ENCODE assay signal across 8 cellular contexts in the genomic region with DNA sequence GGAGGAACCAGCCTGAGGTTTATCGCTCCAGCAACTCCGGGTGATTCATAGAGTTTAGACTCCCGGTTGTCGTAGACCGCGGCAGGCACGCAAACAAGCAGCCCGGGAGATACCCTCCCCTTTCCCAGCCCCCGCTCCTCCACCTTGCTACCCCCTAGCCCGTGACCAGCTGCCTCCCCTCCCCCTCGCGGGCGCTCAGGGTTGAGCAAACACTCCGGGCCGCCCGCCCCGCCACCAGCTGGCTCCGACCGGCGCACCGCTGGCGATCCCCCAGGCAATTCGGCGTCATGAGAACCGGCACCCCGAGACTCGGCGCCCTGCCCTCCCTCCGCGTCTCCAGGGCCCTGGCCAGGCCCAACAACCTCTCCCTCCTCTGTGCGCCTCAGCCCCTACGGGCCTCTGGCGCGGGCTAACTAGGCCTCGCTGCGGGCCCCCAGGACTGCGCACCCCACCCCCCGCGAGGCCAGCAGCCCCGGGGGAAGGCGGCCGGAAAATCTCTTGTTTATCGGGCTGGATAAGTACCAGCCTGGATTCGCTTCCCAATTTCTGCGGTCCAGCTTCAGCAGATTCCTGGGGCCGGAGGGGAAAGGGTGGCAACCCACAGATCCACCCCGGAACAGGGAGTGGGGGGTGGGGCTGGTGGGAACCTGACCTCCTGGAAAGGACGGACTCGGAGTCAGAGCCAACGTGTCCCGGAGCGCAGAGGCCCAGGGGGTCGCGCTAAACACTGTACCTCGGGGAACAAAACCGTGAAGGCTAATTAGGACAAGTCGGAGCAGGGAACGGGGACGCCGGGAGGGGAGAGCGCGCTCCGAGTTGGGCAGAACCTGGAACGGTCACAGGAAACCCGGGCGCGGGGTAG. TPM values are rescaled to one million over a fixed set of nuclear protein-coding genes. Genes with fewer than 3 reads are reported as not detected.
A peak's percentile ranks its signal among the peaks of the same experiment; 100 is the strongest.
DNase-seq lines count a peak whose midpoint lies in the region; ATAC-seq, FAIRE-seq and TF ChIP-seq lines count a peak whose summit lies in the region.

No MANE protein-coding gene starts in this region.

- H3K36me3 ChIP-seq in keratinocyte (ENCODE audit: control insufficient read depth in 2 of 2, extremely low read depth in 1 of 2, insufficient read depth in 2 of 2, low read length in 2 of 2) (no peaks in the 10 kb centered on the region), spleen (no peaks in the 10 kb centered on the region)

- H3K4me1 ChIP-seq in keratinocyte (ENCODE audit: control insufficient read depth, extremely low read depth, insufficient read depth, low read length) (peaks cover 34% of the 10 kb centered on the region), spleen (peaks cover 17 to 69% (median 47%) of the 10 kb centered on the region in 6 donors)

- H3K36me3 Mint-ChIP-seq in T-helper 2 cell treated with Interferon-gamma antibody and Interleukin-4, amounts not matched to agents 5 μg/mL and 100 μg/mL, for 36 hours (ENCODE audit: low read depth) = no peaks in the 10 kb centered on the region

- peak overlapping the region; percentile 69 for H3K4me2 ChIP-seq in keratinocyte (ENCODE audit: control insufficient read depth, extremely low read depth, insufficient read depth, low read depth, low read length)

- dilution Hi-C loops in keratinocyte (cut with MboI; ENCODE audit: extremely low pct_ligation_motif_present, low sequenced_read_pairs) = no loop called here

- H3K27ac ChIP-seq in keratinocyte (ENCODE audit: control insufficient read depth, insufficient read depth, low read length) (peak overlapping the region; percentile 83), spleen (peak overlapping the region; percentile 68 to 85 (median 83))

- no peak overlapping the region for H3K27ac Mint-ChIP-seq in T-helper 2 cell treated with Interferon-gamma antibody and Interleukin-4, amounts not matched to agents 5 μg/mL and 100 μg/mL, for 36 hours

- H3K79me2 ChIP-seq in keratinocyte (ENCODE audit: control insufficient read depth, insufficient read depth, low read length) = no peaks in the 10 kb centered on the region

- H3K27me3 ChIP-seq in keratinocyte (ENCODE audit: control insufficient read depth, extremely low read depth, insufficient read depth, low read length) (no peaks in the 10 kb centered on the region), spleen (replicated peaks in 1 of 7) (peaks cover 0 to 65% (median 28%) of the 10 kb centered on the region in 7 donors)

- WGBS in spleen, 5 donors = 1 to 3% (median 2%) methylated on average over 58 to 67 of the region's 67 CpGs

- H2AFZ ChIP-seq in keratinocyte (ENCODE audit: control insufficient read depth, low read length) = peak overlapping the region; percentile 90

- no peak for TF ChIP-seq POLR2A in spleen (IDR thresholded peaks at IDR 0.05)

- ATAC-seq in HG02798 (IDR thresholded peaks at IDR 0.05; ENCODE audit: poor library complexity, unreplicated experiment) = peak; percentile 40
- no peak for ATAC-seq in GM21447 (IDR thresholded peaks at IDR 0.05; ENCODE audit: unreplicated experiment)

- peak overlapping the region; percentile 88 for H3K9ac ChIP-seq in keratinocyte (ENCODE audit: control insufficient read depth, extremely low read depth, insufficient read depth, low read length)

- peaks cover 8% of the 10 kb centered on the region for H3K4me1 Mint-ChIP-seq in T-helper 2 cell treated with Interferon-gamma antibody and Interleukin-4, amounts not matched to agents 5 μg/mL and 100 μg/mL, for 36 hours (ENCODE audit: low read depth)

- intact Hi-C loops in spleen (cut with DNase I; ENCODE audit: low total_unique reads) = no loop called here

- H3K9me3 ChIP-seq in keratinocyte (ENCODE audit: control insufficient read depth, low read depth, low read length) (no peaks in the 10 kb centered on the region), spleen (no peaks in the 10 kb centered on the region)

- no peaks in the 10 kb centered on the region for H4K20me1 ChIP-seq in keratinocyte (ENCODE audit: control insufficient read depth, extremely low read depth, insufficient read depth, low read length)

- peak; percentile 24 for DNase-seq in T-helper 2 cell treated with Interferon-gamma antibody and Interleukin-4, amounts not matched to agents 5 μg/mL and 100 μg/mL, for 36 hours (ENCODE audit: low spot score)
- no peak for DNase-seq in T-helper 2 cell
- DNase-seq in NCI-H446 treated with DMSO at 0.1 percent for 48 hours (lab: John Stamatoyannopoulos, UW) = peak; percentile 21
- DNase-seq in cardiac fibroblast (ENCODE audit: low read depth in 2 of 2) = peak; percentile 40 to 92
- DNase-seq in keratinocyte (ENCODE audit: low read depth, low spot score) = no peak
- DNase-seq in spleen = peak; percentile 81

- H3K4me3 ChIP-seq in cardiac fibroblast (replicated peaks in 1 of 2; ENCODE audit: low read depth in 2 of 2, low read length in 2 of 2) (peak overlapping the region; percentile 14 to 69), keratinocyte (ENCODE audit: control insufficient read depth in 2 of 3, extremely low read depth in 1 of 3, insufficient read depth in 2 of 3, low read depth in 1 of 3, low read length in 3 of 3) (peak overlapping the region; percentile 52 to 72 (median 58)), spleen (peak overlapping the region; percentile 50 to 77 (median 55))

- no peak for TF ChIP-seq CTCF in cardiac fibroblast (IDR thresholded peaks at IDR 0.05; ENCODE audit: low read depth, low read length)
- TF ChIP-seq CTCF in keratinocyte (optimal IDR thresholded peaks at IDR 0.05 in 1 of 3, IDR thresholded peaks at IDR 0.05 in 1 of 3, conservative IDR thresholded peaks at IDR 0.05 in 1 of 3; ENCODE audit: extremely low read depth in 1 of 3, insufficient read depth in 2 of 3, low read length in 3 of 3) = no peak
- TF ChIP-seq CTCF in spleen (IDR thresholded peaks at IDR 0.05 in 8 of 11, conservative IDR thresholded peaks at IDR 0.05 in 3 of 11) = no peak

- H3K9me3 Mint-ChIP-seq in T-helper 2 cell treated with Interferon-gamma antibody and Interleukin-4, amounts not matched to agents 5 μg/mL and 100 μg/mL, for 36 hours = no peaks in the 10 kb centered on the region

- peaks cover 61% of the 10 kb centered on the region for H3K27me3 Mint-ChIP-seq in T-helper 2 cell treated with Interferon-gamma antibody and Interleukin-4, amounts not matched to agents 5 μg/mL and 100 μg/mL, for 36 hours (ENCODE audit: low read depth)

- FAIRE-seq in keratinocyte (lab: Jason Lieb, UNC) = peak; percentile 62

- peaks cover 3% of the 10 kb centered on the region for H3K9me1 ChIP-seq in keratinocyte (ENCODE audit: control insufficient read depth, extremely low read depth, insufficient read depth, low read length)

- peak overlapping the region; percentile 65 for H3K4me3 Mint-ChIP-seq in T-helper 2 cell treated with Interferon-gamma antibody and Interleukin-4, amounts not matched to agents 5 μg/mL and 100 μg/mL, for 36 hours

RNA-seq across cellular contexts. Expression of a gene that starts 1.0 kb away (rescaled TPM):
- polyA plus RNA-seq in keratinocyte = 14.2 to 41.2 TPM (median 24.2 TPM) in 3 replicates
- 14.0 TPM for polyA plus RNA-seq in keratinocyte (2011; ENCODE audit: low read depth)
- 10.4 and 20.2 TPM in 2 replicates for polyA plus RNA-seq in keratinocyte (2011; cell fraction: cytosol; rRNA removed)
- polyA plus RNA-seq in keratinocyte (2011; cell fraction: nucleus; rRNA removed) = 36.1 and 47.8 TPM in 2 replicates
- 13.5 and 18.1 TPM in 2 replicates for polyA plus RNA-seq in keratinocyte (2012; ENCODE audit: low replicate concordance)
- 20.2 to 42.0 TPM (median 31.6 TPM) in 3 replicates for polyA minus RNA-seq in keratinocyte
- 41.1 TPM for polyA minus RNA-seq in keratinocyte (2011; cell fraction: cytosol; rRNA and poly(A)+ RNA removed)
- 51.3 and 59.7 TPM in 2 replicates for polyA minus RNA-seq in keratinocyte (2011; cell fraction: nucleus; rRNA and poly(A)+ RNA removed)
- 10 to 100 TPM; 24.1 to 70.0 (median 36.6) TPM for total RNA-seq in spleen
- polyA plus RNA-seq in spleen = 10 to 100 TPM; 11.0 to 19.7 (median 18.9) TPM

RNA-seq across cellular contexts. Expression of a gene that starts 35.5 kb away (rescaled TPM):
- 0.07 to 0.10 TPM in 2 of 3 replicates, not detected in the other for polyA plus RNA-seq in keratinocyte
- polyA plus RNA-seq in keratinocyte (2011; ENCODE audit: low read depth) = not detected
- not detected in 2 replicates for polyA plus RNA-seq in keratinocyte (2011; cell fraction: cytosol; rRNA removed)
- polyA plus RNA-seq in keratinocyte (2011; cell fraction: nucleus; rRNA removed) = 0.08 TPM in 1 of 2 replicates, not detected in the other
- 0.11 TPM in 1 of 2 replicates, not detected in the other for polyA plus RNA-seq in keratinocyte (2012; ENCODE audit: low replicate concordance)
- not detected in 3 replicates for polyA minus RNA-seq in keratinocyte
- not detected for polyA minus RNA-seq in keratinocyte (2011; cell fraction: cytosol; rRNA and poly(A)+ RNA removed)
- polyA minus RNA-seq in keratinocyte (2011; cell fraction: nucleus; rRNA and poly(A)+ RNA removed) = not detected in 2 replicates
- total RNA-seq in spleen = 100 to 1,000 TPM in 6 of 7 donors, 10 to 100 TPM in 1; 95.6 to 142 (median 111) TPM
- polyA plus RNA-seq in spleen = 10 to 100 TPM; 34.2 to 93.3 (median 76.1) TPM

Comparison
In these comparisons a context has a peak if more than half of its experiments do, and no peak if none do; other contexts are left out.
1. DNase-seq: peak in T-helper 2 cell treated with Interferon-gamma antibody and Interleukin-4, amounts not matched to agents 5 μg/mL and 100 μg/mL, for 36 hours (single experiment), NCI-H446 treated with DMSO at 0.1 percent for 48 hours (single experiment), cardiac fibroblast (2 of 2) and spleen (single experiment); none in T-helper 2 cell (0 of 5) and keratinocyte (single experiment).
2. RNA of a gene that starts 35.5 kb away (polyA plus RNA-seq): 34.2 to 93.3 TPM in spleen; 0.07 to 0.11 TPM in keratinocyte; every median in the first group is over 10 times any median in the second.
3. Peak in every context shown above with its lines, with median percentiles within 50 percentile points of each other: H3K4me3 ChIP-seq.